In the genomic region with DNA sequence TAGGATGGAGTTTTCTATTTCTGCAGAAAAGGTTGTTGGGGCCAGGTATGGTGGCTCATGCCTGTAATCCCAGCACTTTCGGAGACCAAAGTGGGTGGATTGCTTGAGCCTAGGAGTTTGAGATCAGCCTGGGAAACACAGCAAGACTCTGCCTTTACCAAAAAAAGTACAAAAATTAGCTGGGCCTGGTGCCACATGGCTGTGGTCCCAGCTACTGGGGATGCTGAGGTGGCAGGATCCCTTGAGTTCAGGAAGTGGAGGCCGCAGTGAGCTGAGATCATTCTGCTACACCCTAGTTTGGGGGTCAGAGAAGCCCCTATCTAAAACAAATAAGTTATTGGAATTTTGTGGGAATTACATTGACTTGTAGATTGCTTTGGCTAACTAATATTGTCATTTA, we compare ENCODE assay signal across 26 cellular contexts.
"Had no signal": no experiment of that assay in that cellular context is flagged by ENCODE, and none has a peak within 500 bp of the region (broad histone marks: within the 10 kb centered on the region; RNA-seq: fewer than 3 reads in every experiment).

No MANE protein-coding gene starts in this region.

- H3K9me3 ChIP-seq: pancreas, prostate gland, right lobe of liver, upper lobe of left lung had no signal

- H3K36me3 ChIP-seq: lower lobe of right lung, pancreas, prostate gland, right lobe of liver, tibial nerve, upper lobe of left lung had no signal

- H3K4me1 ChIP-seq: prostate gland, right lobe of liver had no signal

- H3K4me3 Mint-ChIP-seq: immature natural killer cell; naive thymus-derived CD8-positive, alpha-beta T cell; nephron; neural crest cell; stimulated activated memory B cell treated with anti-CD40 and anti-IgM and Interleukin-4, amounts not matched to agents 10 μg/mL and 1 μg/mL and 100 μg/mL, for 72 hours; stimulated activated naive CD8-positive, alpha-beta T cell treated with anti-CD3 and anti-CD28 coated beads, Interleukin-15, amount 100 ng/mL, for 72 hours had no signal

- DNase-seq: hypothalamus; immature natural killer cell; lower lobe of right lung; mammary epithelial cell; mesenchymal stem cell; naive thymus-derived CD8-positive, alpha-beta T cell; nucleus accumbens; pancreas; posterior cingulate gyrus; retina; right lobe of liver; stimulated activated CD4-positive, alpha-beta T cell treated with anti-CD3 and anti-CD28 coated beads, Interleukin-1b, Interleukin-23, amount 100 ng/mL, for 48 hours; stimulated activated CD4-positive, alpha-beta T cell treated with anti-CD3 and anti-CD28 coated beads, Interleukin-2, amount 100 ng/mL, for 48 hours; stimulated activated CD4-positive, alpha-beta T cell treated with anti-CD3 and anti-CD28 coated beads, Interleukin-4, amount 100 ng/mL, for 4 hours; stimulated activated CD8-positive, alpha-beta memory T cell treated with anti-CD3 and anti-CD28 coated beads, Interleukin-4, amount 100 ng/mL, for 48 hours; stimulated activated naive CD4-positive, alpha-beta T cell treated with Interleukin-2 at 50 U/mL for 16 hours; stimulated activated naive CD8-positive, alpha-beta T cell treated with anti-CD3 and anti-CD28 coated beads, Interleukin-15, amount 100 ng/mL, for 72 hours; substantia nigra; upper lobe of left lung had no signal

- H3K36me3 Mint-ChIP-seq: immature natural killer cell; stimulated activated memory B cell treated with anti-CD40 and anti-IgM and Interleukin-4, amounts not matched to agents 10 μg/mL and 1 μg/mL and 100 μg/mL, for 72 hours had no signal

- H3K9me3 Mint-ChIP-seq: neural crest cell; stimulated activated memory B cell treated with anti-CD40 and anti-IgM and Interleukin-4, amounts not matched to agents 10 μg/mL and 1 μg/mL and 100 μg/mL, for 72 hours; stimulated activated naive CD8-positive, alpha-beta T cell treated with anti-CD3 and anti-CD28 coated beads, Interleukin-15, amount 100 ng/mL, for 72 hours had no signal

- H3K27ac ChIP-seq: lower lobe of right lung, pancreas, prostate gland, right lobe of liver, tibial nerve, upper lobe of left lung had no signal

- H3K4me3 ChIP-seq: lower lobe of right lung, pancreas, prostate gland, right lobe of liver, smooth muscle cell, tibial nerve, upper lobe of left lung had no signal

- H3K27me3 ChIP-seq: pancreas, right lobe of liver, tibial nerve, upper lobe of left lung had no signal

- H3K4me1 Mint-ChIP-seq: immature natural killer cell; naive thymus-derived CD8-positive, alpha-beta T cell; neural crest cell; stimulated activated memory B cell treated with anti-CD40 and anti-IgM and Interleukin-4, amounts not matched to agents 10 μg/mL and 1 μg/mL and 100 μg/mL, for 72 hours; stimulated activated naive CD8-positive, alpha-beta T cell treated with anti-CD3 and anti-CD28 coated beads, Interleukin-15, amount 100 ng/mL, for 72 hours had no signal

- ATAC-seq: left lobe of liver; lower lobe of right lung; naive thymus-derived CD8-positive, alpha-beta T cell; pancreas; stimulated activated memory B cell treated with anti-CD40 and anti-IgM and Interleukin-4, amounts not matched to agents 10 μg/mL and 1 μg/mL and 100 μg/mL, for 72 hours; stimulated activated naive CD8-positive, alpha-beta T cell treated with anti-CD3 and anti-CD28 coated beads, Interleukin-15, amount 100 ng/mL, for 72 hours had no signal

- H3K27me3 Mint-ChIP-seq: stimulated activated memory B cell treated with anti-CD40 and anti-IgM and Interleukin-4, amounts not matched to agents 10 μg/mL and 1 μg/mL and 100 μg/mL, for 72 hours had no signal
